19 cellular contexts compared by ENCODE assay signal in the genomic region with DNA sequence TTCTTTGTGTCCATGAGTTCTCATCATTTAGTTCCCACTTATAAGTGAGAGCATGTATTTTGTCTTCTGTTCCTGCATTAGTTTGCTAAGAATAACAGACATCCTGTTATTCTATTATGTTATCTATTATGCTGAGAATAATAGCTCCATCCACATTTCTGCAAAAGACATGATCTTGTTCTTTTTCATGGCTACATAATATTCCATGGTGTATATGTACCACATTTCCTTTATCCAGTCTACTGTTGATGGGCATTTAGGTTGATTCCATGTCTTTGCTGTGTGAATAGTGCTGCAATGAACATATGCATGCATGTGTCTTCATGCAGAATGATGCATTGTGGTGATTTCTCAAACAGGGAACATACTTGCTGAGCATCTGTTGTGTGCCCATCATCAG.
DNase-seq lines count a peak whose midpoint lies in the region; ATAC-seq lines count a peak whose summit lies in the region.
"Had no signal": no experiment of that assay in that cellular context is flagged by ENCODE, and none has a peak within 500 bp of the region (broad histone marks: within the 10 kb centered on the region; RNA-seq: fewer than 3 reads in every experiment).

No MANE protein-coding gene starts in this region.

- peaks cover 52% of the 10 kb centered on the region for H3K36me3 Mint-ChIP-seq in T-helper 2 cell treated with Interferon-gamma antibody and Interleukin-4, amounts not matched to agents 5 μg/mL and 100 μg/mL, for 36 hours (ENCODE audit: low read depth)
- peaks cover 37% of the 10 kb centered on the region for H3K36me3 Mint-ChIP-seq in stimulated activated naive CD8-positive, alpha-beta T cell treated with anti-CD3 and anti-CD28 coated beads, Interleukin-15, Interleukin-2, amounts not matched to agents 100 ng/mL and 50 ng/mL, for 24 hours (ENCODE audit: low read depth)
- H3K36me3 Mint-ChIP-seq in memory B cell: peaks cover 35% of the 10 kb centered on the region

- peak overlapping the region; percentile 30 for H3K4me3 Mint-ChIP-seq in T-helper 2 cell treated with Interferon-gamma antibody and Interleukin-4, amounts not matched to agents 5 μg/mL and 100 μg/mL, for 36 hours
- H3K4me3 Mint-ChIP-seq in stimulated activated naive CD8-positive, alpha-beta T cell treated with anti-CD3 and anti-CD28 coated beads, Interleukin-15, Interleukin-2, amounts not matched to agents 100 ng/mL and 50 ng/mL, for 24 hours: no peak overlapping the region
- no peak overlapping the region for H3K4me3 Mint-ChIP-seq in memory B cell
- H3K4me3 Mint-ChIP-seq: GM23338 had no signal

- no peak overlapping the region for H3K27ac Mint-ChIP-seq in T-helper 2 cell treated with Interferon-gamma antibody and Interleukin-4, amounts not matched to agents 5 μg/mL and 100 μg/mL, for 36 hours
- H3K27ac Mint-ChIP-seq in stimulated activated naive CD8-positive, alpha-beta T cell treated with anti-CD3 and anti-CD28 coated beads, Interleukin-15, Interleukin-2, amounts not matched to agents 100 ng/mL and 50 ng/mL, for 24 hours: peak overlapping the region; percentile 4
- H3K27ac Mint-ChIP-seq in memory B cell: peak overlapping the region; percentile 18
- H3K27ac Mint-ChIP-seq: GM23338 had no signal

- ATAC-seq in stimulated activated naive CD8-positive, alpha-beta T cell treated with anti-CD3 and anti-CD28 coated beads, Interleukin-15, Interleukin-2, amounts not matched to agents 100 U/mL and 50 U/mL, for 24 hours: no peak
- no peak for ATAC-seq in memory B cell (ENCODE audit: low read depth)
- ATAC-seq: GM23338, HCT116 had no signal

- H3K27me3 Mint-ChIP-seq in T-helper 2 cell treated with Interferon-gamma antibody and Interleukin-4, amounts not matched to agents 5 μg/mL and 100 μg/mL, for 36 hours (ENCODE audit: low read depth): no peaks in the 10 kb centered on the region
- H3K27me3 Mint-ChIP-seq in stimulated activated naive CD8-positive, alpha-beta T cell treated with anti-CD3 and anti-CD28 coated beads, Interleukin-15, Interleukin-2, amounts not matched to agents 100 ng/mL and 50 ng/mL, for 24 hours: no peaks in the 10 kb centered on the region
- no peaks in the 10 kb centered on the region for H3K27me3 Mint-ChIP-seq in memory B cell

- no peaks in the 10 kb centered on the region for H3K9me3 Mint-ChIP-seq in T-helper 2 cell treated with Interferon-gamma antibody and Interleukin-4, amounts not matched to agents 5 μg/mL and 100 μg/mL, for 36 hours
- peaks cover 6% of the 10 kb centered on the region for H3K9me3 Mint-ChIP-seq in stimulated activated naive CD8-positive, alpha-beta T cell treated with anti-CD3 and anti-CD28 coated beads, Interleukin-15, Interleukin-2, amounts not matched to agents 100 ng/mL and 50 ng/mL, for 24 hours
- peaks cover 4% of the 10 kb centered on the region for H3K9me3 Mint-ChIP-seq in memory B cell
- H3K9me3 Mint-ChIP-seq: GM23338 had no signal

- DNase-seq in T-helper 2 cell treated with Interferon-gamma antibody and Interleukin-4, amounts not matched to agents 5 μg/mL and 100 μg/mL, for 36 hours (ENCODE audit: low spot score): no peak
- no peak for DNase-seq in T-helper 2 cell
- no peak for DNase-seq in stimulated activated naive CD8-positive, alpha-beta T cell treated with anti-CD3 and anti-CD28 coated beads, Interleukin-15, Interleukin-2, amounts not matched to agents 100 U/mL and 50 U/mL, for 24 hours
- no peak for DNase-seq in memory B cell (ENCODE audit: low spot score in 2 of 2)
- no peak for DNase-seq in activated gamma-delta T cell (lab: John Stamatoyannopoulos, UW)
- DNase-seq in DMS79 (lab: John Stamatoyannopoulos, UW): no peak
- no peak for DNase-seq in NCI-H1105 (lab: John Stamatoyannopoulos, UW)
- DNase-seq: BE2C; DMS 273 treated with DMSO at 0.1 percent for 48 hours; NCI-H1417; NCI-H2029; NCI-H2171 treated with DMSO at 0.1 percent for 48 hours; NCI-H446 treated with DMSO at 0.1 percent for 48 hours; NK-92 treated with Interleukin-12 subunit alpha and Interleukin-12 subunit beta, amount 100 ng/mL, for 24 hours; OCI-M1; SHP77 treated with DMSO at 0.1 percent for 48 hours had no signal

- H3K4me1 Mint-ChIP-seq in T-helper 2 cell treated with Interferon-gamma antibody and Interleukin-4, amounts not matched to agents 5 μg/mL and 100 μg/mL, for 36 hours (ENCODE audit: low read depth): peaks cover 71% of the 10 kb centered on the region
- peaks cover 95% of the 10 kb centered on the region for H3K4me1 Mint-ChIP-seq in stimulated activated naive CD8-positive, alpha-beta T cell treated with anti-CD3 and anti-CD28 coated beads, Interleukin-15, Interleukin-2, amounts not matched to agents 100 ng/mL and 50 ng/mL, for 24 hours (ENCODE audit: low read depth)
- peaks cover 55% of the 10 kb centered on the region for H3K4me1 Mint-ChIP-seq in memory B cell
